ENCODE assay signal across 26 cellular contexts in the genomic region with DNA sequence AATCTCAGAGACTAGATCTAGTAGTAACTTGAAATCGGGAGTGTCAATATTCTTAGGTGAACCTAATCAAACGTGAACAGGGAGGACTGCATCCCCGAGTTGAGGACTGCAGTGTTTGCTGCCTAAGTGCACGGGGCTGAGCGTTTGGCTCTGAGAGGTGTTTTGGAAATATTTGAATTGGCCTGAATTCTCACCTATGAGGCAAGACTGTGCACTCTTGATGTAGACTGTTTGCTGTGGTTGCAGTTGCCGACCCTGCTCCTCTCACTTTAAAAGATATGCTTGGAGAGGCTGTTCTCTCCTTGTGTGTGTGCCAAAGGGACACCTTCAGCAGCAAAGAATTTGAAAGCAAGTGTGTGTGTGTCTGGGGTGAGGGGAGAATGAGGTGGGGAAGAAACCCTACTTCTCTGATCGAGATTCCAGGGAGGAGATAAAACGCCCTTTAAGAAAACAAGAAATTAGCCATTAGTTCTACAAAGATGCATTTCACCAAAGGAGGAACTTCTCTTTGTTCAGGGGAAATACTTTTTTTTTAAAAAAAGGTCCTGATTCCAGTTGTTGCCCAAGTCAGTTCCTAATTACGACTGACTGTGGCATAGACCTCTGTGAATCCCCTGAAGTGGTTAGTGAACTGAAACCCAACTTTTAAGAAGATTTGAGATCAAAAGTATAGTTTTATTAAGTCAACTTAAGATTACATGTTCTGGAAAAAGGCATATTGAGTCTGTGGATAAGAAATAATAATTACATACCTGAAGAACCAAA.
DNase-seq lines count a peak whose midpoint lies in the region; ATAC-seq and TF ChIP-seq lines count a peak whose summit lies in the region.
"Had no signal": no experiment of that assay in that cellular context is flagged by ENCODE, and none has a peak within 500 bp of the region (broad histone marks: within the 10 kb centered on the region; RNA-seq: fewer than 3 reads in every experiment).

No MANE protein-coding gene starts in this region.

- WGBS in heart right ventricle, 2 donors = 44 to 57% methylated on average over 9 of the region's 9 CpGs
- 70 to 74% (median 71%) methylated on average over 9 of the region's 9 CpGs for WGBS in spleen, 5 donors

- no peaks in the 10 kb centered on the region for H3K27me3 ChIP-seq in heart right ventricle
- H3K27me3 ChIP-seq in thoracic aorta (replicated peaks; ENCODE audit: insufficient read depth) = no peaks in the 10 kb centered on the region
- no peaks in the 10 kb centered on the region for H3K27me3 ChIP-seq in spleen (replicated peaks in 1 of 7)
- H3K27me3 ChIP-seq: adrenal gland, brain microvascular endothelial cell, hepatocyte, MG63, SJSA1 had no signal

- TF ChIP-seq CTCF in heart right ventricle (IDR thresholded peaks at IDR 0.05) (no peak), thoracic aorta (IDR thresholded peaks at IDR 0.05) (no peak), spleen (IDR thresholded peaks at IDR 0.05 in 8 of 11, conservative IDR thresholded peaks at IDR 0.05 in 3 of 11) (no peak)

- no peak overlapping the region for H3K4me3 ChIP-seq in heart right ventricle
- peak overlapping the region; percentile 11 for H3K4me3 ChIP-seq in thoracic aorta
- no peak overlapping the region for H3K4me3 ChIP-seq in spleen
- H3K4me3 ChIP-seq: adrenal gland, hepatocyte, MG63, mucosa of descending colon, SJSA1 had no signal

- peaks cover 27% of the 10 kb centered on the region for H3K4me1 Mint-ChIP-seq in activated naive CD4-positive, alpha-beta T cell treated with anti-CD3 and anti-CD28 coated beads, Interleukin-2, amount 50 U/mL, for 24 hours
- peaks cover 2% of the 10 kb centered on the region for H3K4me1 Mint-ChIP-seq in activated naive CD4-positive, alpha-beta T cell treated with anti-CD3 and anti-CD28 coated beads, Interleukin-2, amount 10 ng/mL, durations not matched to agents 7 days and 5 days
- peaks cover 33% of the 10 kb centered on the region for H3K4me1 Mint-ChIP-seq in memory B cell

- peak overlapping the region; percentile 27 for H3K27ac Mint-ChIP-seq in activated naive CD4-positive, alpha-beta T cell treated with anti-CD3 and anti-CD28 coated beads, Interleukin-2, amount 50 U/mL, for 24 hours
- H3K27ac Mint-ChIP-seq in activated naive CD4-positive, alpha-beta T cell treated with anti-CD3 and anti-CD28 coated beads, Interleukin-2, amount 10 ng/mL, durations not matched to agents 7 days and 5 days = no peak overlapping the region
- H3K27ac Mint-ChIP-seq in memory B cell = no peak overlapping the region
- H3K27ac Mint-ChIP-seq: activated CD8-positive, alpha-beta T cell treated with anti-CD3 and anti-CD28 coated beads for 36 hours; nephron progenitor cell had no signal

- CTCF ChIA-PET in activated naive CD4-positive, alpha-beta T cell treated with anti-CD3 and anti-CD28 coated beads, Interleukin-2, amount 10 ng/mL, durations not matched to agents 7 days and 5 days (lab: Charles Lee) = no interaction called here

- ATAC-seq in heart right ventricle = peak; percentile 61 to 95 (median 80)
- ATAC-seq in memory B cell (ENCODE audit: low read depth) = peak; percentile 28
- no peak for ATAC-seq in thoracic aorta (ENCODE audit: insufficient number of reproducible peaks, low FRiP score, low read depth)
- no peak for ATAC-seq in GM21825 (IDR thresholded peaks at IDR 0.05; ENCODE audit: unreplicated experiment)
- ATAC-seq: activated CD8-positive, alpha-beta T cell treated with anti-CD3 and anti-CD28 coated beads for 36 hours; HCT116; mucosa of descending colon; Panc1 had no signal

- peaks cover 0 to 26% (median 8%) of the 10 kb centered on the region in 9 donors for H3K4me1 ChIP-seq in heart right ventricle
- peaks cover 0 to 9% of the 10 kb centered on the region in 2 donors for H3K4me1 ChIP-seq in thoracic aorta (ENCODE audit: control insufficient read depth in 1 of 2, low read depth in 2 of 2)
- peaks cover 0 to 12% (median 0%) of the 10 kb centered on the region in 6 donors for H3K4me1 ChIP-seq in spleen
- H3K4me1 ChIP-seq: adrenal gland, parathyroid adenoma had no signal

- no peaks in the 10 kb centered on the region for H3K27me3 Mint-ChIP-seq in activated naive CD4-positive, alpha-beta T cell treated with anti-CD3 and anti-CD28 coated beads, Interleukin-2, amount 50 U/mL, for 24 hours
- H3K27me3 Mint-ChIP-seq in activated naive CD4-positive, alpha-beta T cell treated with anti-CD3 and anti-CD28 coated beads, Interleukin-2, amount 10 ng/mL, durations not matched to agents 7 days and 5 days = peaks cover 4% of the 10 kb centered on the region
- H3K27me3 Mint-ChIP-seq in memory B cell = no peaks in the 10 kb centered on the region
- H3K27me3 Mint-ChIP-seq: activated CD8-positive, alpha-beta T cell treated with anti-CD3 and anti-CD28 coated beads for 36 hours; CD8-positive, alpha-beta memory T cell had no signal

- intact Hi-C loops in heart right ventricle (cut with DNase I) = no loop called here
- intact Hi-C loops in spleen (cut with DNase I; ENCODE audit: low total_unique reads) = no loop called here

- DNase-seq in activated naive CD4-positive, alpha-beta T cell treated with anti-CD3 and anti-CD28 coated beads, Interleukin-2, amount 10 ng/mL, durations not matched to agents 7 days and 5 days = no peak
- DNase-seq in heart right ventricle (peak; percentile 25 to 31), memory B cell (ENCODE audit: low spot score in 2 of 2) (peak in 1 of 2 donors; percentile 7), thoracic aorta (ENCODE audit: low spot score) (no peak), spleen (no peak), GOT3 (lab: John Stamatoyannopoulos, UW) (no peak)
- DNase-seq: activated CD4-positive, CD25-positive, alpha-beta regulatory T cell treated with anti-CD3 and anti-CD28 coated beads, Interleukin-2, amount 50 U/mL, for 72 hours; activated CD8-positive, alpha-beta T cell treated with anti-CD3 and anti-CD28 coated beads for 36 hours; activated effector memory CD4-positive, alpha-beta T cell treated with Interleukin-2 at 50 U/mL for 16 hours; adrenal gland; AML-193; brain microvascular endothelial cell; CD8-positive, alpha-beta memory T cell; effector CD4-positive, alpha-beta T cell; MG63; mucosa of descending colon; NCI-H1417; nephron progenitor cell; stimulated activated CD8-positive, alpha-beta memory T cell treated with anti-CD3 and anti-CD28 coated beads, Interleukin-4, amount 100 ng/mL, for 48 hours had no signal

- TF ChIP-seq POLR2A in spleen (IDR thresholded peaks at IDR 0.05) = no peak

- peaks cover 2% of the 10 kb centered on the region for H3K36me3 Mint-ChIP-seq in activated naive CD4-positive, alpha-beta T cell treated with anti-CD3 and anti-CD28 coated beads, Interleukin-2, amount 50 U/mL, for 24 hours
- H3K36me3 Mint-ChIP-seq in activated naive CD4-positive, alpha-beta T cell treated with anti-CD3 and anti-CD28 coated beads, Interleukin-2, amount 10 ng/mL, durations not matched to agents 7 days and 5 days = no peaks in the 10 kb centered on the region
- H3K36me3 Mint-ChIP-seq in memory B cell = no peaks in the 10 kb centered on the region

- H3K9me3 ChIP-seq in heart right ventricle = no peaks in the 10 kb centered on the region
- H3K9me3 ChIP-seq in thoracic aorta = no peaks in the 10 kb centered on the region
- H3K9me3 ChIP-seq in spleen = no peaks in the 10 kb centered on the region
- H3K9me3 ChIP-seq: adrenal gland, MG63, mucosa of descending colon, SJSA1 had no signal

- no peaks in the 10 kb centered on the region for H3K9me3 Mint-ChIP-seq in activated naive CD4-positive, alpha-beta T cell treated with anti-CD3 and anti-CD28 coated beads, Interleukin-2, amount 50 U/mL, for 24 hours
- H3K9me3 Mint-ChIP-seq in activated naive CD4-positive, alpha-beta T cell treated with anti-CD3 and anti-CD28 coated beads, Interleukin-2, amount 10 ng/mL, durations not matched to agents 7 days and 5 days = no peaks in the 10 kb centered on the region
- no peaks in the 10 kb centered on the region for H3K9me3 Mint-ChIP-seq in memory B cell
- H3K9me3 Mint-ChIP-seq: CD8-positive, alpha-beta memory T cell; nephron progenitor cell had no signal

- H3K27ac ChIP-seq in heart right ventricle (peak overlapping the region in 3 of 10 donors; percentile 3 to 43 (median 22)), thoracic aorta (no peak overlapping the region), spleen (no peak overlapping the region)
- H3K27ac ChIP-seq: adrenal gland, brain microvascular endothelial cell, hepatocyte, parathyroid adenoma, SJSA1 had no signal

- H3K4me3 Mint-ChIP-seq in activated naive CD4-positive, alpha-beta T cell treated with anti-CD3 and anti-CD28 coated beads, Interleukin-2, amount 50 U/mL, for 24 hours = no peak overlapping the region
- H3K4me3 Mint-ChIP-seq in activated naive CD4-positive, alpha-beta T cell treated with anti-CD3 and anti-CD28 coated beads, Interleukin-2, amount 10 ng/mL, durations not matched to agents 7 days and 5 days = no peak overlapping the region
- H3K4me3 Mint-ChIP-seq in memory B cell = no peak overlapping the region
- H3K4me3 Mint-ChIP-seq: activated CD8-positive, alpha-beta T cell treated with anti-CD3 and anti-CD28 coated beads for 36 hours; CD8-positive, alpha-beta memory T cell; nephron progenitor cell had no signal

- H3K36me3 ChIP-seq in heart right ventricle (no peaks in the 10 kb centered on the region), thoracic aorta (no peaks in the 10 kb centered on the region), spleen (no peaks in the 10 kb centered on the region)
- H3K36me3 ChIP-seq: adrenal gland, brain microvascular endothelial cell, MG63, SJSA1 had no signal

Comparison
In these comparisons a context has a peak if more than half of its experiments do, and no peak if none do; other contexts are left out.
1. DNase-seq: peak in heart right ventricle (2 of 2); none in activated naive CD4-positive, alpha-beta T cell treated with anti-CD3 and anti-CD28 coated beads, Interleukin-2, amount 10 ng/mL, durations not matched to agents 7 days and 5 days (single experiment), thoracic aorta (single experiment), spleen (single experiment) and GOT3 (single experiment).
2. ATAC-seq: peak in heart right ventricle (8 of 8) and memory B cell (single experiment); none in thoracic aorta (single experiment) and GM21825 (single experiment).